In genomic region chr5:32233696-32234447, GRCh38 we compare ENCODE assay signal across 10 cellular contexts. TPM values are rescaled to one million over a fixed set of nuclear protein-coding genes. Genes with fewer than 3 reads are reported as not detected.
A peak's percentile ranks its signal among the peaks of the same experiment; 100 is the strongest.
DNase-seq lines count a peak whose midpoint lies in the region; ATAC-seq and TF ChIP-seq lines count a peak whose summit lies in the region.
"Had no signal": no experiment of that assay in that cellular context is flagged by ENCODE, and none has a peak within 500 bp of the region (broad histone marks: within the 10 kb centered on the region; RNA-seq: fewer than 3 reads in every experiment).

No MANE protein-coding gene starts in this region.

- no peaks in the 10 kb centered on the region for H3K79me2 ChIP-seq in mammary epithelial cell (ENCODE audit: insufficient read depth, low read length)

- H3K4me1 ChIP-seq in mammary epithelial cell (ENCODE audit: insufficient read depth, low read length) (peaks cover 14% of the 10 kb centered on the region), liver (ENCODE audit: control insufficient read depth in 4 of 4, insufficient read depth in 4 of 4, low read length in 3 of 4) (peaks cover 7 to 42% (median 35%) of the 10 kb centered on the region in 4 donors), uterus (peaks cover 0 to 2% of the 10 kb centered on the region in 2 donors)

- TF ChIP-seq RAD21 in liver (IDR thresholded peaks at IDR 0.05), result peak; percentile 37 to 71

- TF ChIP-seq POLR2A in uterus (IDR thresholded peaks at IDR 0.05), result no peak

- dilution Hi-C loops in mammary epithelial cell (cut with HindIII; ENCODE audit: low sequenced_read_pairs), result loop anchor here (25.0 kb wide), 1 partner anchor 378 kb away; no protein-coding TSS in a partner anchor

- ATAC-seq in HG03139 (IDR thresholded peaks at IDR 0.05; ENCODE audit: unreplicated experiment) (no peak), HG03378 (IDR thresholded peaks at IDR 0.05; ENCODE audit: unreplicated experiment) (no peak)

- H3K4me2 ChIP-seq in mammary epithelial cell (ENCODE audit: insufficient read depth, low read depth, low read length), result peak overlapping the region; percentile 45

- H3K27ac Mint-ChIP-seq in MCF 10A (ENCODE audit: low read depth, unreplicated experiment), result no peak overlapping the region

- H4K20me1 ChIP-seq in mammary epithelial cell (ENCODE audit: insufficient read depth, low read length), result no peaks in the 10 kb centered on the region

- H3K27me3 ChIP-seq in mammary epithelial cell (ENCODE audit: insufficient read depth, low read length) (no peaks in the 10 kb centered on the region), liver (ENCODE audit: control insufficient read depth in 4 of 4, insufficient read depth in 4 of 4, low read length in 3 of 4) (no peaks in the 10 kb centered on the region), uterus (no peaks in the 10 kb centered on the region)

- CTCF ChIA-PET in MCF 10A (lab: Yijun Ruan, JAX) (interaction anchor here (0.5 to 4.7 kb wide), 11 partner anchors 9 to 699 kb away, joined by 3 to 49 read pairs (median 5); no protein-coding TSS in a partner anchor), mammary epithelial cell (lab: Charles Lee; ENCODE audit: low non-redundant PET) (interaction anchor here (0.7 kb wide), 2 partner anchors 85 to 356 kb away, joined by 3 read pairs; no protein-coding TSS in a partner anchor)

- H3K9me3 ChIP-seq in mammary epithelial cell (replicated peaks; ENCODE audit: insufficient read depth, low read length) (no peaks in the 10 kb centered on the region), liver (ENCODE audit: control insufficient read depth in 4 of 4, low read length in 3 of 4) (no peaks in the 10 kb centered on the region), uterus (no peaks in the 10 kb centered on the region)

- H3K4me3 ChIP-seq in mammary epithelial cell (replicated peaks in 1 of 3; ENCODE audit: insufficient read depth in 1 of 3, low read depth in 2 of 3, low read length in 3 of 3), result no peak overlapping the region
- peak overlapping the region; percentile 5 to 33 (median 30) for H3K4me3 ChIP-seq in liver (ENCODE audit: low read depth in 1 of 3, low read length in 3 of 3)
- H3K4me3 ChIP-seq in uterus, result no peak overlapping the region

- intact Hi-C loops in MCF 10A (cut with micrococcal nuclease) (loop anchor here (2.0 to 5.0 kb wide), 2 partner anchors 155 to 353 kb away; partner anchors contain the start of gene SUB1), mammary epithelial cell (cut with micrococcal nuclease) (loop anchor here (5.0 kb wide), 3 partner anchors 62 to 253 kb away; partner anchors contain the start of gene GOLPH3), uterus (cut with DNase I; ENCODE audit: low total_unique reads) (loop anchor here (5.0 kb wide), 1 partner anchor 378 kb away; no protein-coding TSS in a partner anchor)

- peaks cover 59% of the 10 kb centered on the region for H3K36me3 Mint-ChIP-seq in MCF 10A (ENCODE audit: insufficient read depth, unreplicated experiment)

- 19% methylated on average over 10 of the region's 10 CpGs for WGBS in mammary epithelial cell (ENCODE audit: low coverage, missing lambda C conversion rate)
- WGBS in liver, result 26% methylated on average over 10 of the region's 10 CpGs

- H3K36me3 ChIP-seq in mammary epithelial cell (ENCODE audit: insufficient read depth, low read length) (peaks cover 3% of the 10 kb centered on the region), liver (ENCODE audit: control insufficient read depth in 4 of 4, insufficient read depth in 3 of 4, low read depth in 1 of 4, low read length in 3 of 4) (peaks cover 3 to 12% (median 4%) of the 10 kb centered on the region in 4 donors), uterus (no peaks in the 10 kb centered on the region)

- POLR2A ChIA-PET in MCF 10A (lab: Yijun Ruan, JAX), result interaction anchor here (0.6 to 1.5 kb wide), 2 partner anchors 9 to 379 kb away, joined by 3 to 5 read pairs; no protein-coding TSS in a partner anchor

- H3K4me3 Mint-ChIP-seq in MCF 10A (ENCODE audit: unreplicated experiment), result no peak overlapping the region
- H3K4me3 Mint-ChIP-seq: CD4-positive, CD25-positive, alpha-beta regulatory T cell had no signal

- H3K9ac ChIP-seq in mammary epithelial cell (ENCODE audit: insufficient read depth, low read length) (no peak overlapping the region), liver (ENCODE audit: low read depth in 1 of 2, low read length in 2 of 2) (peak overlapping the region; percentile 17 to 59)

- BruUV-seq in MCF 10A (replicated peaks; lab: Mats Ljungman, UMichigan) (no TSS peak), mammary epithelial cell (replicated peaks; lab: Mats Ljungman, UMichigan) (no TSS peak)

- in situ Hi-C loops in T47D (cut with HindIII; ENCODE audit: low pct_unique_long_range_greater_than_20kb, low sequenced_read_pairs) (no loop called here), mammary epithelial cell (cut with MboI; ENCODE audit: low sequenced_read_pairs in 2 of 2) (loop anchor here (25.0 kb wide), 1 partner anchor 378 kb away; no protein-coding TSS in a partner anchor)

- no peaks in the 10 kb centered on the region for H3K9me3 Mint-ChIP-seq in MCF 10A (ENCODE audit: unreplicated experiment)
- H3K9me3 Mint-ChIP-seq: CD4-positive, CD25-positive, alpha-beta regulatory T cell had no signal

- H3K27ac ChIP-seq in mammary epithelial cell (ENCODE audit: insufficient read depth, low read depth, low read length), result no peak overlapping the region
- peak overlapping the region; percentile 84 to 87 for H3K27ac ChIP-seq in liver (ENCODE audit: low read depth in 1 of 2, low read length in 2 of 2)
- H3K27ac ChIP-seq in uterus, result peak overlapping the region; percentile 17 to 46

- DNase-seq in T47D (ENCODE audit: low read depth in 1 of 2, low spot score in 1 of 2) (peak; percentile 52 to 96), MCF 10A (ENCODE audit: unreplicated experiment) (no peak), mammary epithelial cell (peak; percentile 71), uterus (no peak), RPMI8226 (no peak)
- DNase-seq: CD4-positive, CD25-positive, alpha-beta regulatory T cell; NCI-H2171 treated with DMSO at 0.1 percent for 48 hours had no signal

- no peaks in the 10 kb centered on the region for H3K4me1 Mint-ChIP-seq in MCF 10A (ENCODE audit: insufficient read depth, unreplicated experiment)

- no peaks in the 10 kb centered on the region for H3K27me3 Mint-ChIP-seq in MCF 10A (ENCODE audit: insufficient read depth, unreplicated experiment)
- H3K27me3 Mint-ChIP-seq: CD4-positive, CD25-positive, alpha-beta regulatory T cell had no signal

- peak overlapping the region; percentile 46 for H2AFZ ChIP-seq in mammary epithelial cell (ENCODE audit: low read depth, low read length)

- no peak for TF ChIP-seq CTCF in MCF 10A (IDR thresholded peaks at IDR 0.05; ENCODE audit: unreplicated experiment)
- TF ChIP-seq CTCF in mammary epithelial cell (conservative IDR thresholded peaks at IDR 0.05 in 1 of 2, IDR thresholded peaks at IDR 0.05 in 1 of 2; ENCODE audit: extremely low read depth in 1 of 2, insufficient read depth in 1 of 2, low read depth in 1 of 2, low read length in 2 of 2), result no peak
- no peak for TF ChIP-seq CTCF in liver (IDR thresholded peaks at IDR 0.05; ENCODE audit: low read depth, low read length, missing input control)
- no peak for TF ChIP-seq CTCF in uterus (IDR thresholded peaks at IDR 0.05)

TF ChIP-seq in liver, 16 proteins besides CTCF, POLR2A, EP300 and RAD21 (continues in another document):
- TF ChIP-seq NR2F2 (IDR thresholded peaks at IDR 0.05), result peak; percentile 53
- TF ChIP-seq REST (IDR thresholded peaks at IDR 0.05), result peak; percentile 83
- peak; percentile 81 to 84 for TF ChIP-seq RXRA (IDR thresholded peaks at IDR 0.05)
- peak; percentile 89 for TF ChIP-seq MAX (IDR thresholded peaks at IDR 0.05)
- TF ChIP-seq GABPA (IDR thresholded peaks at IDR 0.05 in 1 of 2, conservative IDR thresholded peaks at IDR 0.05 in 1 of 2), result peak in 1 of 2 donors; percentile 39
- peak; percentile 42 for TF ChIP-seq FOXA1 (IDR thresholded peaks at IDR 0.05)

RNA-seq across cellular contexts. Expression of gene GOLPH3, which starts 59.8 kb away (rescaled TPM):
- total RNA-seq in MCF 10A (2022), result 69.5 and 89.6 TPM in 2 replicates
- total RNA-seq in mammary epithelial cell, result 10 to 100 TPM; 61.7 to 67.7 TPM
- 30.6 TPM for polyA plus RNA-seq in mammary epithelial cell
- 43.7 TPM for polyA minus RNA-seq in mammary epithelial cell
- 100 to 1,000 TPM in 1 of 2 donors, 10 to 100 TPM in 1; 70.5 to 116 TPM for total RNA-seq in liver
- 10 to 100 TPM; 64.1 to 66.5 TPM for polyA plus RNA-seq in liver
- 10 to 100 TPM; 31.8 to 93.7 (median 69.0) TPM for total RNA-seq in uterus

Comparison
In these comparisons a context has a peak if more than half of its experiments do, and no peak if none do; other contexts are left out.
1. DNase-seq: peak in T47D (2 of 2) and mammary epithelial cell (single experiment); none in MCF 10A (single experiment), uterus (0 of 2) and RPMI8226 (single experiment).
2. H3K4me3 ChIP-seq: peak in liver (3 of 3); none in mammary epithelial cell (0 of 3) and uterus (0 of 2).